In the genomic region with DNA sequence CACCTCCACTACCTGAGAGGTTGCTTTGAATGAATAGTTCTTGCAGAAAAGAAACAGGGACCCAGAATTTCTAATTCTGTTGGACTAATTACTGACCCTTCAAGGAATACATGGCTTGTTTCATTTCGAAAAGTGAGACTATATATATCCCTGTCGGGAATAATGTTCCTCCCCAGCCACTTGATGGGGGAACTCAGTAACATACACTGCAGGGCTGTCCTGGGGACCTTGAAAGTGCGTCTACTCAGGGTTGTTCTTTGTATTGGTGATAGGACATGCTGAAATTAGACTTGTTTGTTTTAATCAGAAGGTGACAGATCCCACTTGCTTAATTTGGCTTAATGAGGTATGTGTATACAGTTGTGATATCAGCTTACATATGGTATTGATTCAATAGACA, we compare ENCODE assay signal across 2 cellular contexts.
TF ChIP-seq lines count a peak whose summit lies in the region.

No MANE protein-coding gene starts in this region.

TF ChIP-seq in GM12878, 131 proteins besides CTCF, POLR2A, EP300 and RAD21 (continued from another document):
- TF ChIP-seq, protein P1, sequence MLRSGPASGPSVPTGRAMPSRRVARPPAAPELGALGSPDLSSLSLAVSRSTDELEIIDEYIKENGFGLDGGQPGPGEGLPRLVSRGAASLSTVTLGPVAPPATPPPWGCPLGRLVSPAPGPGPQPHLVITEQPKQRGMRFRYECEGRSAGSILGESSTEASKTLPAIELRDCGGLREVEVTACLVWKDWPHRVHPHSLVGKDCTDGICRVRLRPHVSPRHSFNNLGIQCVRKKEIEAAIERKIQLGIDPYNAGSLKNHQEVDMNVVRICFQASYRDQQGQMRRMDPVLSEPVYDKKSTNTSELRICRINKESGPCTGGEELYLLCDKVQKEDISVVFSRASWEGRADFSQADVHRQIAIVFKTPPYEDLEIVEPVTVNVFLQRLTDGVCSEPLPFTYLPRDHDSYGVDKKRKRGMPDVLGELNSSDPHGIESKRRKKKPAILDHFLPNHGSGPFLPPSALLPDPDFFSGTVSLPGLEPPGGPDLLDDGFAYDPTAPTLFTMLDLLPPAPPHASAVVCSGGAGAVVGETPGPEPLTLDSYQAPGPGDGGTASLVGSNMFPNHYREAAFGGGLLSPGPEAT (IDR thresholded peaks at IDR 0.05; ENCODE audit: low read depth): no peak
- TF ChIP-seq NFIC (IDR thresholded peaks at IDR 0.05; ENCODE audit: low read depth, low read length) (no peak), MYB (IDR thresholded peaks at IDR 0.05; ENCODE audit: borderline replicate concordance, low read depth, low read length) (no peak), TARDBP (IDR thresholded peaks at IDR 0.05; ENCODE audit: borderline replicate concordance) (no peak), RAD51 (IDR thresholded peaks at IDR 0.05) (no peak), POLR2AphosphoS5 (IDR thresholded peaks at IDR 0.05; ENCODE audit: low read length) (no peak), BRCA1 (IDR thresholded peaks at IDR 0.05; ENCODE audit: low read depth, low read length) (no peak), MTA3 (IDR thresholded peaks at IDR 0.05; ENCODE audit: borderline replicate concordance, low read length) (no peak), ZZZ3 (IDR thresholded peaks at IDR 0.05; ENCODE audit: control insufficient read depth, insufficient read length, low read depth) (no peak)
- TF ChIP-seq, protein P2, sequence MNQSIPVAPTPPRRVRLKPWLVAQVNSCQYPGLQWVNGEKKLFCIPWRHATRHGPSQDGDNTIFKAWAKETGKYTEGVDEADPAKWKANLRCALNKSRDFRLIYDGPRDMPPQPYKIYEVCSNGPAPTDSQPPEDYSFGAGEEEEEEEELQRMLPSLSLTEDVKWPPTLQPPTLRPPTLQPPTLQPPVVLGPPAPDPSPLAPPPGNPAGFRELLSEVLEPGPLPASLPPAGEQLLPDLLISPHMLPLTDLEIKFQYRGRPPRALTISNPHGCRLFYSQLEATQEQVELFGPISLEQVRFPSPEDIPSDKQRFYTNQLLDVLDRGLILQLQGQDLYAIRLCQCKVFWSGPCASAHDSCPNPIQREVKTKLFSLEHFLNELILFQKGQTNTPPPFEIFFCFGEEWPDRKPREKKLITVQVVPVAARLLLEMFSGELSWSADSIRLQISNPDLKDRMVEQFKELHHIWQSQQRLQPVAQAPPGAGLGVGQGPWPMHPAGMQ (IDR thresholded peaks at IDR 0.05; ENCODE audit: borderline replicate concordance): no peak
- TF ChIP-seq, protein P3, sequence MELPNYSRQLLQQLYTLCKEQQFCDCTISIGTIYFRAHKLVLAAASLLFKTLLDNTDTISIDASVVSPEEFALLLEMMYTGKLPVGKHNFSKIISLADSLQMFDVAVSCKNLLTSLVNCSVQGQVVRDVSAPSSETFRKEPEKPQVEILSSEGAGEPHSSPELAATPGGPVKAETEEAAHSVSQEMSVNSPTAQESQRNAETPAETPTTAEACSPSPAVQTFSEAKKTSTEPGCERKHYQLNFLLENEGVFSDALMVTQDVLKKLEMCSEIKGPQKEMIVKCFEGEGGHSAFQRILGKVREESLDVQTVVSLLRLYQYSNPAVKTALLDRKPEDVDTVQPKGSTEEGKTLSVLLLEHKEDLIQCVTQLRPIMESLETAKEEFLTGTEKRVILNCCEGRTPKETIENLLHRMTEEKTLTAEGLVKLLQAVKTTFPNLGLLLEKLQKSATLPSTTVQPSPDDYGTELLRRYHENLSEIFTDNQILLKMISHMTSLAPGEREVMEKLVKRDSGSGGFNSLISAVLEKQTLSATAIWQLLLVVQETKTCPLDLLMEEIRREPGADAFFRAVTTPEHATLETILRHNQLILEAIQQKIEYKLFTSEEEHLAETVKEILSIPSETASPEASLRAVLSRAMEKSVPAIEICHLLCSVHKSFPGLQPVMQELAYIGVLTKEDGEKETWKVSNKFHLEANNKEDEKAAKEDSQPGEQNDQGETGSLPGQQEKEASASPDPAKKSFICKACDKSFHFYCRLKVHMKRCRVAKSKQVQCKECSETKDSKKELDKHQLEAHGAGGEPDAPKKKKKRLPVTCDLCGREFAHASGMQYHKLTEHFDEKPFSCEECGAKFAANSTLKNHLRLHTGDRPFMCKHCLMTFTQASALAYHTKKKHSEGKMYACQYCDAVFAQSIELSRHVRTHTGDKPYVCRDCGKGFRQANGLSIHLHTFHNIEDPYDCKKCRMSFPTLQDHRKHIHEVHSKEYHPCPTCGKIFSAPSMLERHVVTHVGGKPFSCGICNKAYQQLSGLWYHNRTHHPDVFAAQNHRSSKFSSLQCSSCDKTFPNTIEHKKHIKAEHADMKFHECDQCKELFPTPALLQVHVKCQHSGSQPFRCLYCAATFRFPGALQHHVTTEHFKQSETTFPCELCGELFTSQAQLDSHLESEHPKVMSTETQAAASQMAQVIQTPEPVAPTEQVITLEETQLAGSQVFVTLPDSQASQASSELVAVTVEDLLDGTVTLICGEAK (IDR thresholded peaks at IDR 0.05; ENCODE audit: borderline replicate concordance): no peak
- TF ChIP-seq, protein P4, sequence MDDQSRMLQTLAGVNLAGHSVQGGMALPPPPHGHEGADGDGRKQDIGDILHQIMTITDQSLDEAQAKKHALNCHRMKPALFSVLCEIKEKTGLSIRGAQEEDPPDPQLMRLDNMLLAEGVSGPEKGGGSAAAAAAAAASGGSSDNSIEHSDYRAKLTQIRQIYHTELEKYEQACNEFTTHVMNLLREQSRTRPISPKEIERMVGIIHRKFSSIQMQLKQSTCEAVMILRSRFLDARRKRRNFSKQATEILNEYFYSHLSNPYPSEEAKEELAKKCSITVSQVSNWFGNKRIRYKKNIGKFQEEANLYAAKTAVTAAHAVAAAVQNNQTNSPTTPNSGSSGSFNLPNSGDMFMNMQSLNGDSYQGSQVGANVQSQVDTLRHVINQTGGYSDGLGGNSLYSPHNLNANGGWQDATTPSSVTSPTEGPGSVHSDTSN (IDR thresholded peaks at IDR 0.05; ENCODE audit: insufficient replicate concordance, low read depth, low read length): no peak
- TF ChIP-seq, protein P5, sequence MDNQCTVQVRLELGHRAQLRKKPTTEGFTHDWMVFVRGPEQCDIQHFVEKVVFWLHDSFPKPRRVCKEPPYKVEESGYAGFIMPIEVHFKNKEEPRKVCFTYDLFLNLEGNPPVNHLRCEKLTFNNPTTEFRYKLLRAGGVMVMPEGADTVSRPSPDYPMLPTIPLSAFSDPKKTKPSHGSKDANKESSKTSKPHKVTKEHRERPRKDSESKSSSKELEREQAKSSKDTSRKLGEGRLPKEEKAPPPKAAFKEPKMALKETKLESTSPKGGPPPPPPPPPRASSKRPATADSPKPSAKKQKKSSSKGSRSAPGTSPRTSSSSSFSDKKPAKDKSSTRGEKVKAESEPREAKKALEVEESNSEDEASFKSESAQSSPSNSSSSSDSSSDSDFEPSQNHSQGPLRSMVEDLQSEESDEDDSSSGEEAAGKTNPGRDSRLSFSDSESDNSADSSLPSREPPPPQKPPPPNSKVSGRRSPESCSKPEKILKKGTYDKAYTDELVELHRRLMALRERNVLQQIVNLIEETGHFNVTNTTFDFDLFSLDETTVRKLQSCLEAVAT (IDR thresholded peaks at IDR 0.05): no peak
TF ChIP-seq in GM12878: peak in this region for 0.

TF ChIP-seq in GM23338, 12 proteins besides CTCF, POLR2A, EP300 and RAD21:
- TF ChIP-seq, protein P6, sequence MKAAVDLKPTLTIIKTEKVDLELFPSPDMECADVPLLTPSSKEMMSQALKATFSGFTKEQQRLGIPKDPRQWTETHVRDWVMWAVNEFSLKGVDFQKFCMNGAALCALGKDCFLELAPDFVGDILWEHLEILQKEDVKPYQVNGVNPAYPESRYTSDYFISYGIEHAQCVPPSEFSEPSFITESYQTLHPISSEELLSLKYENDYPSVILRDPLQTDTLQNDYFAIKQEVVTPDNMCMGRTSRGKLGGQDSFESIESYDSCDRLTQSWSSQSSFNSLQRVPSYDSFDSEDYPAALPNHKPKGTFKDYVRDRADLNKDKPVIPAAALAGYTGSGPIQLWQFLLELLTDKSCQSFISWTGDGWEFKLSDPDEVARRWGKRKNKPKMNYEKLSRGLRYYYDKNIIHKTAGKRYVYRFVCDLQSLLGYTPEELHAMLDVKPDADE (IDR thresholded peaks at IDR 0.05): no peak
- TF ChIP-seq ZNF114 (CRISPR knock-in tag; IDR thresholded peaks at IDR 0.05) (no peak), ZNF331 (CRISPR knock-in tag; IDR thresholded peaks at IDR 0.05; ENCODE audit: low read depth) (no peak), EZH2 (IDR thresholded peaks at IDR 0.05; ENCODE audit: low read depth, unreplicated experiment) (no peak)
